Comparison of ENCODE assay signal across 1 cellular context in genomic region chr2:166361351-166362153, GRCh38.
TF ChIP-seq lines count a peak whose summit lies in the region.

No MANE protein-coding gene starts in this region.

TF ChIP-seq in WTC11, 78 proteins besides CTCF, POLR2A, EP300 and RAD21 (continued from another document):
- TF ChIP-seq AR (CRISPR knock-in tag; IDR thresholded peaks at IDR 0.05) (no peak), ETV6 (CRISPR knock-in tag; IDR thresholded peaks at IDR 0.05) (no peak), ZNF281 (CRISPR knock-in tag; IDR thresholded peaks at IDR 0.05) (no peak), TEAD1 (CRISPR knock-in tag; IDR thresholded peaks at IDR 0.05) (no peak), ZMAT4 (CRISPR knock-in tag; IDR thresholded peaks at IDR 0.05) (no peak)
